10 cellular contexts compared by ENCODE assay signal in the genomic region with DNA sequence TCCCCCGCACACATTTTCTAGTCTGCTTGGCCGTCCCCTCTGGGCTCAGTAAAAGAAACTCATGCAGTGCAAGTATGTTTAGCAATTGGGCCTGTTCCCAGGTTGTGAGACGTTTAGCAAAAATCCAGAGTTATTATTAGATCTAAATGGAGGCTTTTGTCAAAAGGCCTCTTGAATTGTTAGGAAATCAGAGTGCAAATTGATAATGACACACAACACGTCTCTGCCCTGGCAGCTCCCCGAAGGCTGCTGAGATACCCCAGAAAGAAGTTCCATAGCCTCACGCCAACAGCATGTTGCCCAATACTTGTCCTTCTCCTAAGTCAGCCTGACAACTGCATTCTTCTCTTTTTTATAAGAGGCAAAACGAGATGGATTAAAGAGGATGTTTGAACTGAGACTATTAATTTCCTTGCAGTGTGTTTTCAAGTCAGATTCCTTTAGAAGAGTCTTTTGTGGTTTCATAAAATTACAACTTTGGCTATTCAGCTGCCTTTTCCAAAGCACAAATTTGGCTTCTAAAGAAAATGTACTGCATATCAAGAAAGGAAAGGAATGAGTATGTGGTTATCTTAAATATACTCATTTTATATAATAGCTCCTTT.
DNase-seq lines count a peak whose midpoint lies in the region; ATAC-seq and TF ChIP-seq lines count a peak whose summit lies in the region.
"Had no signal": no experiment of that assay in that cellular context is flagged by ENCODE, and none has a peak within 500 bp of the region (broad histone marks: within the 10 kb centered on the region; RNA-seq: fewer than 3 reads in every experiment).

No MANE protein-coding gene starts in this region.

- H3K9me3 ChIP-seq in cardiac muscle cell (ENCODE audit: low read depth), result no peaks in the 10 kb centered on the region
- H3K9me3 ChIP-seq in psoas muscle, result no peaks in the 10 kb centered on the region
- H3K9me3 ChIP-seq in effector memory CD4-positive, alpha-beta T cell (ENCODE audit: control insufficient read depth, low read length), result no peaks in the 10 kb centered on the region

- H3K27ac ChIP-seq in cardiac muscle cell, result peak overlapping the region; percentile 71
- peak overlapping the region; percentile 3 for H3K27ac ChIP-seq in psoas muscle
- H3K27ac ChIP-seq in effector memory CD4-positive, alpha-beta T cell (ENCODE audit: insufficient read depth, low read length, poor library complexity, severe bottlenecking), result no peak overlapping the region

- TF ChIP-seq CTCF in AG10803 (conservative IDR thresholded peaks at IDR 0.05; ENCODE audit: low read length) (no peak), cardiac muscle cell (IDR thresholded peaks at IDR 0.05; ENCODE audit: low read depth, low read length) (no peak), psoas muscle (IDR thresholded peaks at IDR 0.05) (no peak)

- ATAC-seq in psoas muscle (peak; percentile 36 to 90 (median 78)), GM19452 (IDR thresholded peaks at IDR 0.05; ENCODE audit: unreplicated experiment) (no peak), HG03097 (IDR thresholded peaks at IDR 0.05; ENCODE audit: low FRiP score, unreplicated experiment) (no peak), HG03469 (IDR thresholded peaks at IDR 0.05; ENCODE audit: unreplicated experiment) (no peak)

- H3K27me3 ChIP-seq in cardiac muscle cell (no peaks in the 10 kb centered on the region), psoas muscle (ENCODE audit: insufficient read depth in 3 of 3, low read length in 2 of 3) (no peaks in the 10 kb centered on the region)
- H3K27me3 ChIP-seq in effector memory CD4-positive, alpha-beta T cell (replicated peaks; ENCODE audit: control insufficient read depth, insufficient read depth, low read length, poor library complexity, severe bottlenecking), result no peaks in the 10 kb centered on the region

- H3K4me3 ChIP-seq in AG10803 (ENCODE audit: low read length), result no peak overlapping the region
- H3K4me3 ChIP-seq in cardiac muscle cell, result no peak overlapping the region
- H3K4me3 ChIP-seq in psoas muscle, result no peak overlapping the region
- no peak overlapping the region for H3K4me3 ChIP-seq in effector memory CD4-positive, alpha-beta T cell (ENCODE audit: insufficient read depth, low read depth, low read length, poor library complexity, severe bottlenecking)

- H3K36me3 ChIP-seq in cardiac muscle cell, result no peaks in the 10 kb centered on the region
- no peaks in the 10 kb centered on the region for H3K36me3 ChIP-seq in psoas muscle (ENCODE audit: insufficient read depth in 1 of 2, low read depth in 1 of 2)
- no peaks in the 10 kb centered on the region for H3K36me3 ChIP-seq in effector memory CD4-positive, alpha-beta T cell (ENCODE audit: control insufficient read depth, insufficient read depth, low read length)

- 21 to 29% (median 21%) methylated on average over 7 of the region's 7 CpGs for WGBS in psoas muscle, 3 donors

- intact Hi-C loops in psoas muscle (cut with DNase I), result no loop called here

- DNase-seq in AG10803 (ENCODE audit: low read depth), result peak; percentile 99
- peak; percentile 85 for DNase-seq in amniotic epithelial cell (ENCODE audit: low read depth)
- peak; percentile 13 to 98 for DNase-seq in cardiac muscle cell (ENCODE audit: low read depth in 1 of 2, low spot score in 1 of 2)
- peak; percentile 75 for DNase-seq in psoas muscle
- no peak for DNase-seq in effector memory CD4-positive, alpha-beta T cell
- DNase-seq: CD4-positive, CD25-positive, alpha-beta regulatory T cell; NCI-H2081 had no signal

- H3K4me1 ChIP-seq in cardiac muscle cell (ENCODE audit: low read depth) (peaks cover 11% of the 10 kb centered on the region), psoas muscle (no peaks in the 10 kb centered on the region)
- no peaks in the 10 kb centered on the region for H3K4me1 ChIP-seq in effector memory CD4-positive, alpha-beta T cell (ENCODE audit: control insufficient read depth, insufficient read depth, low read length, poor library complexity, severe bottlenecking)

Comparison
In these comparisons a context has a peak if more than half of its experiments do, and no peak if none do; other contexts are left out.
1. DNase-seq: peak in AG10803 (single experiment), amniotic epithelial cell (single experiment), cardiac muscle cell (2 of 2) and psoas muscle (2 of 2); none in effector memory CD4-positive, alpha-beta T cell (0 of 3).
2. ATAC-seq: peak in psoas muscle (4 of 4); none in GM19452 (single experiment), HG03097 (single experiment) and HG03469 (single experiment).